ENCODE assay signal across 21 cellular contexts in the genomic region with DNA sequence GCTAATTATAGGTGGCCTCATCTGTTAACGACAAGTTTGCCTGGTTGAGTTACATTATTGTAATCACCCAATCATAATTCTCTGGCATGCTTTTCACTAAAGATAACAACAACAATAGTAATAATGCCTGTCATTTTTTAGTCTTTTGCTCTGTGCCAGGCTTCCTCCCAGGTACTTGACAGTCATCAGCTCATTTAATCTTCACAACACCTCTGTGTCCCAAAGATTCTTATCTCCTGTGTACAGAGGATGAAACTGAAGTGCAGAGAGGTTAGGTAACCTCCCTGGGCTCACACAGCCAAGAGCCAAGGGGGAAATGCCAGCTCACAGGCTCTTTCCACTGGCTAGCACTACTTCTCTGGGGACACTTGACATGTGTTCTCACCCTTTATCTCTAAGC.
A peak's percentile ranks its signal among the peaks of the same experiment; 100 is the strongest.
DNase-seq lines count a peak whose midpoint lies in the region; ATAC-seq and TF ChIP-seq lines count a peak whose summit lies in the region.
"Had no signal": no experiment of that assay in that cellular context is flagged by ENCODE, and none has a peak within 500 bp of the region (broad histone marks: within the 10 kb centered on the region; RNA-seq: fewer than 3 reads in every experiment).

No MANE protein-coding gene starts in this region.

- H4K12ac ChIP-seq in trophoblast cell (ENCODE audit: low read depth, low read length), result no peak overlapping the region

- no peak overlapping the region for H4K8ac ChIP-seq in trophoblast cell (ENCODE audit: low read depth, low read length)

- no peak for TF ChIP-seq POLR2A in sigmoid colon (IDR thresholded peaks at IDR 0.05)

- no peak overlapping the region for H3K14ac ChIP-seq in trophoblast cell (ENCODE audit: low read length)

- CTCF ChIA-PET in CD8-positive, alpha-beta memory T cell (lab: Charles Lee), result no interaction called here

- no peak overlapping the region for H2BK12ac ChIP-seq in trophoblast cell (ENCODE audit: low read length)

- H3K9ac ChIP-seq in trophoblast cell (ENCODE audit: low read length), result no peak overlapping the region
- H3K9ac ChIP-seq: BLaER1 treated with 17β-estradiol and CSF1 and Interleukin-3, amounts not matched to agents 10 nM and 100 nM had no signal

- no peaks in the 10 kb centered on the region for H3K27me3 ChIP-seq in CD8-positive, alpha-beta memory T cell (ENCODE audit: insufficient read depth, low read length, poor library complexity, severe bottlenecking)
- H3K27me3 ChIP-seq in trophoblast cell (ENCODE audit: insufficient read depth, low read length) (no peaks in the 10 kb centered on the region), sigmoid colon (no peaks in the 10 kb centered on the region)
- H3K27me3 ChIP-seq: BLaER1 treated with 17β-estradiol and CSF1 and Interleukin-3, amounts not matched to agents 10 nM and 100 nM had no signal

- no peak overlapping the region for H2AK5ac ChIP-seq in trophoblast cell (ENCODE audit: low read length)

- POLR2A ChIA-PET in CD8-positive, alpha-beta memory T cell (lab: Charles Lee), result no interaction called here

- peaks cover 19% of the 10 kb centered on the region for H3K4me1 ChIP-seq in CD8-positive, alpha-beta memory T cell (ENCODE audit: insufficient read depth, low read length)
- H3K4me1 ChIP-seq in trophoblast cell (ENCODE audit: control insufficient read depth in 1 of 2, insufficient read depth in 2 of 2, low read length in 2 of 2) (peaks cover 14 to 16% of the 10 kb centered on the region in 2 experiments), sigmoid colon (peaks cover 0 to 75% (median 70%) of the 10 kb centered on the region in 4 donors)
- H3K4me1 ChIP-seq: A549 had no signal

- no peak overlapping the region for H4K91ac ChIP-seq in trophoblast cell (ENCODE audit: low read depth, low read length)

- H3K4me3 ChIP-seq in CD8-positive, alpha-beta memory T cell (ENCODE audit: low read length), result no peak overlapping the region
- H3K4me3 ChIP-seq in trophoblast cell (ENCODE audit: low read depth, low read length), result no peak overlapping the region
- H3K4me3 ChIP-seq in sigmoid colon, result no peak overlapping the region
- H3K4me3 ChIP-seq: A549; BLaER1 treated with 17β-estradiol and CSF1 and Interleukin-3, amounts not matched to agents 10 nM and 100 nM had no signal

- H2AFZ ChIP-seq in trophoblast cell (ENCODE audit: insufficient read depth, low read length, poor library complexity), result no peak overlapping the region

- no peaks in the 10 kb centered on the region for H3K9me3 Mint-ChIP-seq in CD8-positive, alpha-beta memory T cell
- H3K9me3 Mint-ChIP-seq in endothelial cell (ENCODE audit: unreplicated experiment), result no peaks in the 10 kb centered on the region
- H3K9me3 Mint-ChIP-seq: CD4-positive, alpha-beta T cell; CD8-positive, alpha-beta T cell had no signal

- no peaks in the 10 kb centered on the region for H3K36me3 Mint-ChIP-seq in CD8-positive, alpha-beta memory T cell
- peaks cover 7% of the 10 kb centered on the region for H3K36me3 Mint-ChIP-seq in endothelial cell (ENCODE audit: low read depth, unreplicated experiment)
- H3K36me3 Mint-ChIP-seq: CD8-positive, alpha-beta T cell had no signal

- no peaks in the 10 kb centered on the region for H3K36me3 ChIP-seq in CD8-positive, alpha-beta memory T cell (ENCODE audit: insufficient read depth, low read length)
- H3K36me3 ChIP-seq in trophoblast cell (ENCODE audit: control insufficient read depth in 1 of 2, insufficient read depth in 2 of 2, low read length in 2 of 2) (no peaks in the 10 kb centered on the region), sigmoid colon (no peaks in the 10 kb centered on the region)
- H3K36me3 ChIP-seq: BLaER1 treated with 17β-estradiol and CSF1 and Interleukin-3, amounts not matched to agents 10 nM and 100 nM had no signal

- no peak overlapping the region for H2BK120ac ChIP-seq in trophoblast cell (ENCODE audit: insufficient read depth, low read length, poor library complexity)

- H3K4me1 Mint-ChIP-seq in CD8-positive, alpha-beta memory T cell, result peaks cover 24 to 30% (median 27%) of the 10 kb centered on the region in 3 donors
- peaks cover 32% of the 10 kb centered on the region for H3K4me1 Mint-ChIP-seq in endothelial cell (ENCODE audit: unreplicated experiment)
- H3K4me1 Mint-ChIP-seq: B cell had no signal

- no peak overlapping the region for H3K18ac ChIP-seq in trophoblast cell (ENCODE audit: low read length)

- peak overlapping the region in 6 of 8 donors; percentile 17 to 82 (median 56) for H3K27ac Mint-ChIP-seq in CD8-positive, alpha-beta memory T cell
- peak overlapping the region; percentile 13 for H3K27ac Mint-ChIP-seq in endothelial cell (ENCODE audit: unreplicated experiment)
- H3K27ac Mint-ChIP-seq: B cell; CD4-positive, alpha-beta T cell; CD8-positive, alpha-beta T cell had no signal

- no peak for DNase-seq in CD8-positive, alpha-beta memory T cell
- DNase-seq in endothelial cell (ENCODE audit: low spot score), result no peak
- peak; percentile 52 to 77 for DNase-seq in trophoblast cell
- no peak for DNase-seq in sigmoid colon
- DNase-seq: AML-193; CD4-positive, alpha-beta T cell; CD8-positive, alpha-beta T cell; COR-L47; DMS 273 treated with DMSO at 0.1 percent for 48 hours; DMS153; DMS53; DMS79; DND-41; GF-D8 had no signal

- peaks cover 3% of the 10 kb centered on the region for H3K79me1 ChIP-seq in trophoblast cell (ENCODE audit: low read length)

- no peak overlapping the region for H3K4ac ChIP-seq in trophoblast cell (ENCODE audit: low read depth, low read length)

- H3K4me2 ChIP-seq in trophoblast cell (ENCODE audit: low read length), result no peak overlapping the region
- H3K4me2 ChIP-seq: A549 had no signal

- no peak overlapping the region for H2BK5ac ChIP-seq in trophoblast cell (ENCODE audit: low read depth, low read length, poor library complexity)

- no CpG with 5 or more reads among the region's 1 CpG for WGBS in trophoblast cell (ENCODE audit: extremely low coverage, insufficient coverage, insufficient read length)
- 56 to 75% methylated on average over 1 of the region's 1 CpG for whole genome bisulfite sequencing in sigmoid colon, 2 donors

- no peaks in the 10 kb centered on the region for H3K9me3 ChIP-seq in CD8-positive, alpha-beta memory T cell (ENCODE audit: low read length)
- H3K9me3 ChIP-seq in trophoblast cell (ENCODE audit: insufficient read depth, low read depth, low read length), result no peaks in the 10 kb centered on the region
- H3K9me3 ChIP-seq in sigmoid colon, result no peaks in the 10 kb centered on the region
- H3K9me3 ChIP-seq: A549; BLaER1 treated with 17β-estradiol and CSF1 and Interleukin-3, amounts not matched to agents 10 nM and 100 nM had no signal

- no peak overlapping the region for H3K23ac ChIP-seq in trophoblast cell (ENCODE audit: low read length)

- TF ChIP-seq CTCF in endothelial cell (IDR thresholded peaks at IDR 0.05; ENCODE audit: unreplicated experiment) (no peak), sigmoid colon (IDR thresholded peaks at IDR 0.05) (no peak)

- H3K27ac ChIP-seq in CD8-positive, alpha-beta memory T cell (ENCODE audit: low read depth, low read length), result no peak overlapping the region
- no peak overlapping the region for H3K27ac ChIP-seq in trophoblast cell (ENCODE audit: low read depth, low read length)
- no peak overlapping the region for H3K27ac ChIP-seq in sigmoid colon
- H3K27ac ChIP-seq: 22Rv1; A549; BLaER1 treated with 17β-estradiol and CSF1 and Interleukin-3, amounts not matched to agents 10 nM and 100 nM; C4-2B had no signal

- no peak overlapping the region for H3K4me3 Mint-ChIP-seq in CD8-positive, alpha-beta memory T cell
- no peak overlapping the region for H3K4me3 Mint-ChIP-seq in endothelial cell (ENCODE audit: unreplicated experiment)
- H3K4me3 Mint-ChIP-seq: B cell; CD4-positive, alpha-beta T cell; CD8-positive, alpha-beta T cell had no signal

- no peak for TF ChIP-seq EP300 in sigmoid colon (IDR thresholded peaks at IDR 0.05)

- H3K27me3 Mint-ChIP-seq in CD8-positive, alpha-beta memory T cell, result peaks cover 0 to 2% of the 10 kb centered on the region in 2 donors
- H3K27me3 Mint-ChIP-seq in endothelial cell (ENCODE audit: unreplicated experiment), result peaks cover 18% of the 10 kb centered on the region

- intact Hi-C loops in sigmoid colon (cut with DNase I), result no loop called here

- H3K79me2 ChIP-seq in trophoblast cell (ENCODE audit: control insufficient read depth, insufficient read depth, low read length, poor library complexity), result no peaks in the 10 kb centered on the region

- ATAC-seq in HG03565 (IDR thresholded peaks at IDR 0.05; ENCODE audit: unreplicated experiment) (no peak), GM19463 (IDR thresholded peaks at IDR 0.05; ENCODE audit: unreplicated experiment) (no peak)
- ATAC-seq: A549; CD8-positive, alpha-beta T cell had no signal

Comparison
In these comparisons a context has a peak if more than half of its experiments do, and no peak if none do; other contexts are left out.
1. DNase-seq: peak in trophoblast cell (2 of 2); none in CD8-positive, alpha-beta memory T cell (0 of 5), endothelial cell (single experiment) and sigmoid colon (single experiment).